21 cellular contexts compared by ENCODE assay signal in genomic region chr3:55828712-55829111, GRCh38.
A peak's percentile ranks its signal among the peaks of the same experiment; 100 is the strongest.
DNase-seq lines count a peak whose midpoint lies in the region; ATAC-seq, FAIRE-seq and TF ChIP-seq lines count a peak whose summit lies in the region.
"Had no signal": no experiment of that assay in that cellular context is flagged by ENCODE, and none has a peak within 500 bp of the region (broad histone marks: within the 10 kb centered on the region; RNA-seq: fewer than 3 reads in every experiment).

No MANE protein-coding gene starts in this region.

- H3K4me3 Mint-ChIP-seq in astrocyte (ENCODE audit: unreplicated experiment): no peak overlapping the region
- no peak overlapping the region for H3K4me3 Mint-ChIP-seq in natural killer cell
- H3K4me3 Mint-ChIP-seq: B cell had no signal

- H3K9me3 ChIP-seq in astrocyte (ENCODE audit: insufficient read depth, low read depth, low read length): no peaks in the 10 kb centered on the region
- H3K9me3 ChIP-seq: HAP-1 had no signal

- H3K27ac ChIP-seq in astrocyte (ENCODE audit: low read depth, low read length): no peak overlapping the region
- H3K27ac ChIP-seq in substantia nigra (ENCODE audit: low read depth, low read length, poor library complexity, severe bottlenecking): no peak overlapping the region

- no peaks in the 10 kb centered on the region for H3K27me3 ChIP-seq in astrocyte (ENCODE audit: insufficient read depth, low read length)

- no peaks in the 10 kb centered on the region for H4K20me1 ChIP-seq in astrocyte (ENCODE audit: insufficient read depth, low read length)

- peaks cover 4% of the 10 kb centered on the region for H3K9me3 Mint-ChIP-seq in astrocyte (ENCODE audit: unreplicated experiment)
- peaks cover 7 to 9% of the 10 kb centered on the region in 2 donors for H3K9me3 Mint-ChIP-seq in natural killer cell

- H3K27me3 Mint-ChIP-seq in astrocyte (ENCODE audit: low read depth, unreplicated experiment) (no peaks in the 10 kb centered on the region), natural killer cell (ENCODE audit: low read depth in 2 of 2) (no peaks in the 10 kb centered on the region)

- H3K4me3 ChIP-seq in astrocyte (ENCODE audit: insufficient read depth, low read depth, low read length): no peak overlapping the region
- H3K4me3 ChIP-seq: GM12878, HAP-1 had no signal

- intact Hi-C loops in natural killer cell (cut with micrococcal nuclease): no loop called here

- no peak for TF ChIP-seq CTCF in astrocyte (IDR thresholded peaks at IDR 0.05; ENCODE audit: insufficient read depth, low read depth, low read length)
- TF ChIP-seq CTCF in natural killer cell (IDR thresholded peaks at IDR 0.05): no peak

- no peak for FAIRE-seq in astrocyte (lab: Jason Lieb, UNC)
- FAIRE-seq: GM12878 had no signal

- DNase-seq in HT1080 (ENCODE audit: low read depth) (peak; percentile 4), astrocyte (ENCODE audit: low read depth) (peak; percentile 7), myocyte (ENCODE audit: low read depth) (peak; percentile 11), AG20443 (ENCODE audit: low spot score) (no peak), substantia nigra (lab: John Stamatoyannopoulos, UW) (no peak), natural killer cell (no peak)
- DNase-seq: ACHN, DND-41, GF-D8, KBM-7, NCI-H1417, NCI-H187, NCI-H2227 treated with DMSO at 0.1 percent for 48 hours, NCI-H524 treated with DMSO at 0.1 percent for 48 hours, RPMI8226, SHP77 treated with DMSO at 0.1 percent for 48 hours had no signal

- H3K9ac ChIP-seq in astrocyte (ENCODE audit: low read length): no peak overlapping the region

- no peaks in the 10 kb centered on the region for H3K79me2 ChIP-seq in astrocyte (ENCODE audit: insufficient read depth, low read length)

- no peak overlapping the region for H2AFZ ChIP-seq in astrocyte (ENCODE audit: low read depth, low read length)

- H3K36me3 ChIP-seq in astrocyte (ENCODE audit: insufficient read depth, low read length): no peaks in the 10 kb centered on the region
- H3K36me3 ChIP-seq: HAP-1 had no signal

- H3K4me2 ChIP-seq in astrocyte (ENCODE audit: low read length): no peak overlapping the region

- H3K36me3 Mint-ChIP-seq in astrocyte (ENCODE audit: low read depth, unreplicated experiment) (peaks cover 2% of the 10 kb centered on the region), natural killer cell (no peaks in the 10 kb centered on the region)

- ATAC-seq in HG03432 (IDR thresholded peaks at IDR 0.05; ENCODE audit: unreplicated experiment) (no peak), natural killer cell (no peak)
- ATAC-seq: GM12878, SK-N-SH treated with all-trans-retinoic acid at 6 μM for 48 hours had no signal

- peaks cover 4% of the 10 kb centered on the region for H3K4me1 ChIP-seq in astrocyte (ENCODE audit: insufficient read depth, low read length)

- H3K4me1 Mint-ChIP-seq in astrocyte (ENCODE audit: low read depth, unreplicated experiment): no peaks in the 10 kb centered on the region
- H3K4me1 Mint-ChIP-seq in natural killer cell: no peaks in the 10 kb centered on the region
- H3K4me1 Mint-ChIP-seq: B cell had no signal

- H3K27ac Mint-ChIP-seq in astrocyte (ENCODE audit: unreplicated experiment) (no peak overlapping the region), natural killer cell (no peak overlapping the region)
- H3K27ac Mint-ChIP-seq: B cell had no signal

Comparison
In these comparisons a context has a peak if more than half of its experiments do, and no peak if none do; other contexts are left out.
1. DNase-seq: peak in HT1080 (single experiment), astrocyte (single experiment) and myocyte (single experiment); none in AG20443 (single experiment), substantia nigra (0 of 49) and natural killer cell (single experiment).